Comparison of ENCODE assay signal across 18 cellular contexts in the genomic region with DNA sequence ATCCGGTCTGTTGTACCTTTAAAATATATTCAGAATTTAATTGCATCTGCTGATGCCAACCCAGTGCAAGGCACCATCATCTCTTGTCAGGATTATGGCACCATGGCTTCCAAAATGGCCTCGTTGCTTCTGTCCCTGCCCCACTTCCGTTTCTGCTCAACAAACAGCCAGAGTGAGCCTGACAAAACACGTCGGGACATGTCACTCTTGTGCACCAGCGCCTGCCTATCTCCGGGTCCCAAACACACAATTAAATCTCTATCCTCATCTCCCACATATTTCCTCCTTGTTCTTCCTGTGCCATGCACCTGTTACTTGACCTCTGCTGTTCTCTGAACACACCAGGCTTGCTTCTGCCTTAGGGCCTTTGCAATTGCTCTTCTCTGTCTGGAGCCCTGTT. TPM values are rescaled to one million over a fixed set of nuclear protein-coding genes. Genes with fewer than 3 reads are reported as not detected.
A peak's percentile ranks its signal among the peaks of the same experiment; 100 is the strongest.
DNase-seq lines count a peak whose midpoint lies in the region; ATAC-seq and TF ChIP-seq lines count a peak whose summit lies in the region.
"Had no signal": no experiment of that assay in that cellular context is flagged by ENCODE, and none has a peak within 500 bp of the region (broad histone marks: within the 10 kb centered on the region; RNA-seq: fewer than 3 reads in every experiment).

No MANE protein-coding gene starts in this region.

- TF ChIP-seq POLR2A in ovary (IDR thresholded peaks at IDR 0.05), result no peak
- no peak for TF ChIP-seq POLR2A in suprapubic skin (IDR thresholded peaks at IDR 0.05)

- ATAC-seq in activated naive CD8-positive, alpha-beta T cell treated with anti-CD3 and anti-CD28 coated beads, Interleukin-2, amount 10 ng/mL, durations not matched to agents 7 days and 5 days (ENCODE audit: low read depth), result peak; percentile 2

- H3K4me3 Mint-ChIP-seq in activated naive CD8-positive, alpha-beta T cell treated with anti-CD3 and anti-CD28 coated beads, Interleukin-2, amount 10 ng/mL, durations not matched to agents 7 days and 5 days, result peak overlapping the region; percentile 54
- H3K4me3 Mint-ChIP-seq: neural crest cell had no signal

- peak overlapping the region; percentile 92 for H3K27ac Mint-ChIP-seq in activated naive CD8-positive, alpha-beta T cell treated with anti-CD3 and anti-CD28 coated beads, Interleukin-2, amount 10 ng/mL, durations not matched to agents 7 days and 5 days

- H3K27me3 Mint-ChIP-seq in activated naive CD8-positive, alpha-beta T cell treated with anti-CD3 and anti-CD28 coated beads, Interleukin-2, amount 10 ng/mL, durations not matched to agents 7 days and 5 days, result no peaks in the 10 kb centered on the region

- 77 to 95% (median 90%) methylated on average over 7 of the region's 7 CpGs for WGBS in ovary, 3 donors
- WGBS in suprapubic skin, result 55% methylated on average over 7 of the region's 7 CpGs

- DNase-seq in GDM1 (lab: John Stamatoyannopoulos, UW) (peak; percentile 69), SJCRH30 (peak; percentile 22 to 52), NCI-H226 (no peak), HCEC 1CT (no peak), ovary (no peak), suprapubic skin (ENCODE audit: low spot score in 2 of 2) (no peak)
- DNase-seq in activated naive CD8-positive, alpha-beta T cell treated with anti-CD3 and anti-CD28 coated beads, Interleukin-2, amount 10 ng/mL, durations not matched to agents 7 days and 5 days, result no peak
- DNase-seq: activated CD4-positive, alpha-beta T cell treated with anti-CD3 and anti-CD28 coated beads for 1 hour; DMS53; esophagus squamous epithelium; glutamatergic neuron; GM23248; MG63; NCI-H1930; NCI-H524; substantia nigra had no signal

- intact Hi-C loops in ovary (cut with DNase I), result no loop called here

- H3K27me3 ChIP-seq in BLaER1 treated with 17β-estradiol and CSF1 and Interleukin-3, amounts not matched to agents 10 nM and 100 nM, result no peaks in the 10 kb centered on the region
- H3K27me3 ChIP-seq in SJCRH30, result no peaks in the 10 kb centered on the region
- no peaks in the 10 kb centered on the region for H3K27me3 ChIP-seq in ovary
- no peaks in the 10 kb centered on the region for H3K27me3 ChIP-seq in suprapubic skin
- H3K27me3 ChIP-seq: esophagus squamous epithelium, MG63 had no signal

- no peak overlapping the region for H3K4me3 ChIP-seq in BLaER1 treated with 17β-estradiol and CSF1 and Interleukin-3, amounts not matched to agents 10 nM and 100 nM
- H3K4me3 ChIP-seq in SJCRH30 (no peak overlapping the region), ovary (no peak overlapping the region), suprapubic skin (no peak overlapping the region)
- H3K4me3 ChIP-seq: esophagus squamous epithelium, GM23248, MG63 had no signal

- H3K27ac ChIP-seq in BLaER1 treated with 17β-estradiol and CSF1 and Interleukin-3, amounts not matched to agents 10 nM and 100 nM, result peak overlapping the region in 8 of 11 experiments; percentile 46 to 76 (median 67); a peak in 15 of 22 replicates
- H3K27ac ChIP-seq in SJCRH30, result no peak overlapping the region
- H3K27ac ChIP-seq in ovary, result no peak overlapping the region
- H3K27ac ChIP-seq in suprapubic skin, result no peak overlapping the region
- H3K27ac ChIP-seq: esophagus squamous epithelium, GM23248 had no signal

- no peaks in the 10 kb centered on the region for H4K20me1 ChIP-seq in BLaER1 treated with 17β-estradiol and CSF1 and Interleukin-3, amounts not matched to agents 10 nM and 100 nM

- no peaks in the 10 kb centered on the region for H3K9me3 Mint-ChIP-seq in activated naive CD8-positive, alpha-beta T cell treated with anti-CD3 and anti-CD28 coated beads, Interleukin-2, amount 10 ng/mL, durations not matched to agents 7 days and 5 days

- H3K36me3 Mint-ChIP-seq in activated naive CD8-positive, alpha-beta T cell treated with anti-CD3 and anti-CD28 coated beads, Interleukin-2, amount 10 ng/mL, durations not matched to agents 7 days and 5 days, result peaks cover 9% of the 10 kb centered on the region

- peaks cover 0 to 19% (median 12%) of the 10 kb centered on the region in 11 experiments; a peak in 14 of 22 replicates for H3K9me3 ChIP-seq in BLaER1 treated with 17β-estradiol and CSF1 and Interleukin-3, amounts not matched to agents 10 nM and 100 nM (replicated peaks in 1 of 11)
- H3K9me3 ChIP-seq in SJCRH30 (replicated peaks) (no peaks in the 10 kb centered on the region), ovary (no peaks in the 10 kb centered on the region), suprapubic skin (no peaks in the 10 kb centered on the region)
- H3K9me3 ChIP-seq: esophagus squamous epithelium, MG63 had no signal

- peaks cover 0 to 16% (median 0%) of the 10 kb centered on the region in 11 experiments; a peak in 2 of 22 replicates for H3K36me3 ChIP-seq in BLaER1 treated with 17β-estradiol and CSF1 and Interleukin-3, amounts not matched to agents 10 nM and 100 nM
- H3K36me3 ChIP-seq in SJCRH30 (no peaks in the 10 kb centered on the region), ovary (no peaks in the 10 kb centered on the region), suprapubic skin (no peaks in the 10 kb centered on the region)
- H3K36me3 ChIP-seq: esophagus squamous epithelium, MG63 had no signal

- peaks cover 50% of the 10 kb centered on the region for H3K4me1 Mint-ChIP-seq in activated naive CD8-positive, alpha-beta T cell treated with anti-CD3 and anti-CD28 coated beads, Interleukin-2, amount 10 ng/mL, durations not matched to agents 7 days and 5 days
- H3K4me1 Mint-ChIP-seq: neural crest cell had no signal

- peaks cover 14 to 61% (median 41%) of the 10 kb centered on the region in 10 experiments; a peak in 19 of 20 replicates for H3K4me1 ChIP-seq in BLaER1 treated with 17β-estradiol and CSF1 and Interleukin-3, amounts not matched to agents 10 nM and 100 nM
- H3K4me1 ChIP-seq in SJCRH30 (peaks cover 13% of the 10 kb centered on the region), ovary (ENCODE audit: insufficient read depth) (no peaks in the 10 kb centered on the region), suprapubic skin (no peaks in the 10 kb centered on the region)
- H3K4me1 ChIP-seq: esophagus squamous epithelium had no signal

- H3K4me2 ChIP-seq in BLaER1 treated with 17β-estradiol and CSF1 and Interleukin-3, amounts not matched to agents 10 nM and 100 nM, result peak overlapping the region; percentile 4 to 84 (median 65); a peak in 21 of 22 replicates

- TF ChIP-seq EP300 in ovary (IDR thresholded peaks at IDR 0.05) (no peak), suprapubic skin (IDR thresholded peaks at IDR 0.05) (no peak)

- TF ChIP-seq CTCF in ovary (IDR thresholded peaks at IDR 0.05) (no peak), suprapubic skin (IDR thresholded peaks at IDR 0.05) (no peak)

- peak overlapping the region in 4 of 11 experiments; percentile 13 to 58 (median 40); a peak in 5 of 22 replicates for H3K9ac ChIP-seq in BLaER1 treated with 17β-estradiol and CSF1 and Interleukin-3, amounts not matched to agents 10 nM and 100 nM
- H3K9ac ChIP-seq: GM23248 had no signal

- POLR2A ChIA-PET in activated naive CD8-positive, alpha-beta T cell treated with anti-CD3 and anti-CD28 coated beads, Interleukin-2, amount 10 ng/mL, durations not matched to agents 7 days and 5 days (lab: Charles Lee), result interaction anchor here (1.9 to 2.1 kb wide), 4 partner anchors 8 to 14 kb away, joined by 9 to 51 read pairs (median 19); no protein-coding TSS in a partner anchor

RNA-seq across cellular contexts. Expression of a gene that starts 12.8 kb away (rescaled TPM):
- total RNA-seq in SJCRH30 (2014; rRNA removed; shearing (Covaris generic)), result 0.03 and 0.06 TPM in 2 replicates
- 100 to 1,000 TPM in 1 of 2 experiments, 10 to 100 TPM in 1; 99.9 to 110 TPM for total RNA-seq in activated naive CD8-positive, alpha-beta T cell treated with anti-CD3 and anti-CD28 coated beads, Interleukin-2, amount 10 ng/mL, durations not matched to agents 7 days and 5 days
- total RNA-seq in ovary, result 1 to 10 TPM in 3 of 7 donors, under 1 TPM in 4; 0.23 to 9.5 (median 0.97) TPM
- polyA plus RNA-seq in ovary, result 1 to 10 TPM in 1 of 2 donors, under 1 TPM in 1; 0.25 to 3.0 TPM
- under 1 TPM; 0.15 to 0.62 (median 0.39) TPM for total RNA-seq in suprapubic skin
- total RNA-seq: GM23248 had no signal
- polyA plus RNA-seq: GM23248 had no signal

Comparison
In these comparisons a context has a peak if more than half of its experiments do, and no peak if none do; other contexts are left out.
1. H3K27ac ChIP-seq: peak in BLaER1 treated with 17β-estradiol and CSF1 and Interleukin-3, amounts not matched to agents 10 nM and 100 nM (8 of 11); none in SJCRH30 (single experiment), ovary (0 of 2) and suprapubic skin (single experiment).
2. DNase-seq: peak in GDM1 (single experiment) and SJCRH30 (2 of 2); none in activated naive CD8-positive, alpha-beta T cell treated with anti-CD3 and anti-CD28 coated beads, Interleukin-2, amount 10 ng/mL, durations not matched to agents 7 days and 5 days (single experiment), NCI-H226 (single experiment), HCEC 1CT (single experiment), ovary (0 of 5) and suprapubic skin (0 of 2).
3. RNA of a gene that starts 12.8 kb away (total RNA-seq): 99.9 to 110 TPM in activated naive CD8-positive, alpha-beta T cell treated with anti-CD3 and anti-CD28 coated beads, Interleukin-2, amount 10 ng/mL, durations not matched to agents 7 days and 5 days; 0.23 to 9.5 TPM in ovary, 0.15 to 0.62 TPM in suprapubic skin and 0.03 to 0.06 TPM in SJCRH30; every median in the first group is over 4 times any median in the second.